Comparison of ENCODE assay signal across 18 cellular contexts in genomic region chr12:117686210-117686609, GRCh38.
"Had no signal": no experiment of that assay in that cellular context is flagged by ENCODE, and none has a peak within 500 bp of the region (broad histone marks: within the 10 kb centered on the region; RNA-seq: fewer than 3 reads in every experiment).

No MANE protein-coding gene starts in this region.

- H3K27ac ChIP-seq: heart left ventricle had no signal

- H3K4me3 ChIP-seq: heart left ventricle, sigmoid colon, stomach had no signal

- H3K9me3 ChIP-seq: heart left ventricle, sigmoid colon, stomach had no signal

- H3K4me1 Mint-ChIP-seq: T-helper 17 cell had no signal

- H3K36me3 Mint-ChIP-seq: activated naive CD8-positive, alpha-beta T cell; natural killer cell treated with Interleukin-12 subunit alpha and Interleukin-12 subunit beta and Interleukin-15 and Interleukin-18, amount 100 ng/mL, for 72 hours had no signal

- H3K4me1 ChIP-seq: sigmoid colon had no signal

- DNase-seq: activated CD4-positive, alpha-beta T cell treated with anti-CD3 and anti-CD28 coated beads, Interleukin-2, amount 50 U/mL, for 4 hours; activated CD4-positive, CD25-positive, alpha-beta regulatory T cell treated with anti-CD3 and anti-CD28 coated beads, Interleukin-2, amount 50 U/mL, for 72 hours; activated gamma-delta T cell; activated T-cell treated with anti-CD3 and anti-CD28 coated beads, Interleukin-2, amount 50 U/mL, for 24 hours; anterior cingulate cortex; heart left ventricle; mammary epithelial cell; occipital lobe; stimulated activated CD4-positive, alpha-beta T cell treated with anti-CD3 and anti-CD28 coated beads, Interleukin-15, amount 100 ng/mL, for 24 hours; stimulated activated CD4-positive, alpha-beta T cell treated with anti-CD3 and anti-CD28 coated beads, Interleukin-4, amount 100 ng/mL, for 4 hours; stomach; T-helper 17 cell had no signal

- ATAC-seq: natural killer cell treated with Interleukin-12 subunit alpha and Interleukin-12 subunit beta and Interleukin-15 and Interleukin-18, amount 100 ng/mL, for 72 hours; T-helper 17 cell had no signal

- H3K36me3 ChIP-seq: heart left ventricle, sigmoid colon, stomach had no signal

- FAIRE-seq: bronchial epithelial cell, frontal cortex, TTC549 had no signal

- H3K4me3 Mint-ChIP-seq: activated naive CD8-positive, alpha-beta T cell; activated T-cell treated with anti-CD3 and anti-CD28 coated beads, Interleukin-2, amount 50 U/mL, for 24 hours; natural killer cell treated with Interleukin-12 subunit alpha and Interleukin-12 subunit beta and Interleukin-15 and Interleukin-18, amount 100 ng/mL, for 72 hours; T-helper 17 cell had no signal

- H3K27ac Mint-ChIP-seq: activated naive CD8-positive, alpha-beta T cell; activated T-cell treated with anti-CD3 and anti-CD28 coated beads, Interleukin-2, amount 50 U/mL, for 24 hours; natural killer cell treated with Interleukin-12 subunit alpha and Interleukin-12 subunit beta and Interleukin-15 and Interleukin-18, amount 100 ng/mL, for 72 hours; T-helper 17 cell had no signal
